Comparison of ENCODE assay signal across 8 cellular contexts in the genomic region with DNA sequence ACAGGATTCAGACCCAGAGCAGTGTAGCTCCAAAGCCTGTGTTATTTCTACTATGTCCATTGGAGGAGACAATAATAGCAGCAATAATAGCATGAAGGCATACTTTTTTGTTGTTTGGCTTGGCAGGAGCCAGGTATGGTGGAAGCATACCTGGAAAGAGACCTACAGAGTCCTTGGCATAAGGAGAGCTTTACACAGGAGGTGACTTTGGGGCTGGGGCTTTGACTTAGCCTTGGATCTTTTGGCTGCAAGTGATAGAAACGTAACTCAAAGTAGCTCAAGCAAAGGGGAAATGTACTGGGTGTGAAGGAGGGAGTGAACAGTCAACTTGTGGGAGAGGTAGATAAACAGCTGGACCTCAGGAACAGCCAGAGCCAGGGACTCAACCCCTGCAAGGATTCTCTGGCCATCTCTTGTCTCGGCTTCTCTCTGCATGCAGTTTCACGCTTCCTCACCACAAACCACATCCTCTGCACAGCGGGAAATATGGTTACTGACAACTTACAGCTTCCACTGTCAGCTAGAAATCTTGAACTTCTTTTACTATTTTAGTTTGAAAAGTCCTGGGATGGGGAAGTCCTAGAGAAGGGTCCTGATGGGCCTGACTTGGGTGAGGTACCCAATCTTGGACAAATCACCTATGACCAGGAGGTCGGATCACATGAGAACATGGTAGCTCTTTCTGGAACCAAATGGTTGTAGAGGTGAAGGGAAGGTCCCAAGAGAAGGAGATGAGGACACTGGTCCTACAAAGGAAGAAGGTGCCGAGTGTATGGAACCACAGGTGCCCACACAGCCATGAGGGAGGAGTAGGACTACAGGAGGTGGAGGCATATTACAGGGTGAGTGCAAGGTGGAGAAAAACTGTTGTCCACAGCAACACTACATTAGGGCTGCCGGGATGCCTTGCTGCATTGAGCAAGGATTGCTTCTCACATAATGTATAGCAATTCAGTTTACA. TPM values are rescaled to one million over a fixed set of nuclear protein-coding genes. Genes with fewer than 3 reads are reported as not detected.
DNase-seq lines count a peak whose midpoint lies in the region; ATAC-seq and TF ChIP-seq lines count a peak whose summit lies in the region.

No MANE protein-coding gene starts in this region.

- H3K4me1 Mint-ChIP-seq in activated naive CD4-positive, alpha-beta T cell treated with anti-CD3 and anti-CD28 coated beads, Interleukin-2, amount 10 ng/mL, durations not matched to agents 7 days and 5 days = peaks cover 75% of the 10 kb centered on the region

- peaks cover 22% of the 10 kb centered on the region for H3K27me3 Mint-ChIP-seq in activated naive CD4-positive, alpha-beta T cell treated with anti-CD3 and anti-CD28 coated beads, Interleukin-2, amount 10 ng/mL, durations not matched to agents 7 days and 5 days

- no peak for DNase-seq in RWPE2 (ENCODE audit: low spot score)
- peak; percentile 91 for DNase-seq in activated naive CD4-positive, alpha-beta T cell treated with anti-CD3 and anti-CD28 coated beads, Interleukin-2, amount 10 ng/mL, durations not matched to agents 7 days and 5 days
- no peak for DNase-seq in left lobe of liver (ENCODE audit: low spot score)
- DNase-seq in stimulated activated CD8-positive, alpha-beta memory T cell treated with anti-CD3 and anti-CD28 coated beads, Interleukin-4, amount 100 ng/mL, for 24 hours (ENCODE audit: low read depth) = peak; percentile 56
- DNase-seq in NCI-H774 (lab: John Stamatoyannopoulos, UW) = no peak
- DNase-seq in COLO668 (lab: John Stamatoyannopoulos, UW; ENCODE audit: unreplicated experiment) = no peak

- H3K27me3 ChIP-seq in RWPE2 (ENCODE audit: insufficient read depth, poor library complexity, severe bottlenecking) = peaks cover 5% of the 10 kb centered on the region

- no peak overlapping the region for H3K4me3 ChIP-seq in RWPE2 (ENCODE audit: severe bottlenecking)

- H3K4me1 ChIP-seq in RWPE2 (ENCODE audit: insufficient read depth, poor library complexity, severe bottlenecking) = peaks cover 6% of the 10 kb centered on the region

- no peak for TF ChIP-seq CTCF in RWPE2 (IDR thresholded peaks at IDR 0.05; ENCODE audit: poor library complexity, severe bottlenecking)

- H3K36me3 Mint-ChIP-seq in activated naive CD4-positive, alpha-beta T cell treated with anti-CD3 and anti-CD28 coated beads, Interleukin-2, amount 10 ng/mL, durations not matched to agents 7 days and 5 days = peaks cover 23% of the 10 kb centered on the region

- CTCF ChIA-PET in activated naive CD4-positive, alpha-beta T cell treated with anti-CD3 and anti-CD28 coated beads, Interleukin-2, amount 10 ng/mL, durations not matched to agents 7 days and 5 days (lab: Charles Lee) = interaction anchor here (0.7 to 2.9 kb wide), 6 partner anchors 46 to 84 kb away, joined by 3 to 17 read pairs (median 4); partner anchors contain the start of gene TGFBR1

- peaks cover 10% of the 10 kb centered on the region for H3K9me3 Mint-ChIP-seq in activated naive CD4-positive, alpha-beta T cell treated with anti-CD3 and anti-CD28 coated beads, Interleukin-2, amount 10 ng/mL, durations not matched to agents 7 days and 5 days

- no peak overlapping the region for H3K27ac ChIP-seq in RWPE2 (ENCODE audit: poor library complexity, severe bottlenecking)

- ATAC-seq in GM18520 (IDR thresholded peaks at IDR 0.05; ENCODE audit: unreplicated experiment) = peak; percentile 55
- peak; percentile 55 for ATAC-seq in HG02970 (IDR thresholded peaks at IDR 0.05; ENCODE audit: low FRiP score, unreplicated experiment)
- peak; percentile 26; the same call in 1 of the 3 replicates for ATAC-seq in RWPE2 (ENCODE audit: low read depth)
- peak; percentile 27 for ATAC-seq in left lobe of liver

- H3K36me3 ChIP-seq in RWPE2 (ENCODE audit: low read depth) = no peaks in the 10 kb centered on the region

- no peaks in the 10 kb centered on the region for H3K9me3 ChIP-seq in RWPE2 (ENCODE audit: severe bottlenecking)

- peak overlapping the region; percentile 93 for H3K27ac Mint-ChIP-seq in activated naive CD4-positive, alpha-beta T cell treated with anti-CD3 and anti-CD28 coated beads, Interleukin-2, amount 10 ng/mL, durations not matched to agents 7 days and 5 days

- peak overlapping the region; percentile 74 for H3K4me3 Mint-ChIP-seq in activated naive CD4-positive, alpha-beta T cell treated with anti-CD3 and anti-CD28 coated beads, Interleukin-2, amount 10 ng/mL, durations not matched to agents 7 days and 5 days

RNA-seq across cellular contexts. Expression of gene TGFBR1, which starts 47.0 kb away (rescaled TPM):
- total RNA-seq in left lobe of liver = 13.5 TPM

Comparison
In these comparisons a context has a peak if more than half of its experiments do, and no peak if none do; other contexts are left out.
1. DNase-seq: peak in activated naive CD4-positive, alpha-beta T cell treated with anti-CD3 and anti-CD28 coated beads, Interleukin-2, amount 10 ng/mL, durations not matched to agents 7 days and 5 days (single experiment) and stimulated activated CD8-positive, alpha-beta memory T cell treated with anti-CD3 and anti-CD28 coated beads, Interleukin-4, amount 100 ng/mL, for 24 hours (single experiment); none in RWPE2 (single experiment), left lobe of liver (single experiment), NCI-H774 (single experiment) and COLO668 (single experiment).
2. Peak in every context shown above with its lines, with median percentiles within 50 percentile points of each other: ATAC-seq.